ENCODE assay signal across 8 cellular contexts in genomic region chr2:95022309-95023221, GRCh38. TPM values are rescaled to one million over a fixed set of nuclear protein-coding genes. Genes with fewer than 3 reads are reported as not detected.
A peak's percentile ranks its signal among the peaks of the same experiment; 100 is the strongest.
DNase-seq lines count a peak whose midpoint lies in the region; ATAC-seq and TF ChIP-seq lines count a peak whose summit lies in the region.

No MANE protein-coding gene starts in this region.

- H3K4me3 ChIP-seq in adipocyte (ENCODE audit: low read length) (no peak overlapping the region), right cardiac atrium (ENCODE audit: low read length) (no peak overlapping the region), smooth muscle cell (no peak overlapping the region)

- H2AFZ ChIP-seq in smooth muscle cell (ENCODE audit: low read depth): no peak overlapping the region

- no peak overlapping the region for H3K27ac ChIP-seq in right cardiac atrium (ENCODE audit: low read length)
- no peak overlapping the region for H3K27ac ChIP-seq in smooth muscle cell (ENCODE audit: low read depth)

- H3K9me3 ChIP-seq in adipocyte (ENCODE audit: control insufficient read depth, low read length) (no peaks in the 10 kb centered on the region), right cardiac atrium (ENCODE audit: control insufficient read depth, low read length) (no peaks in the 10 kb centered on the region), smooth muscle cell (replicated peaks; ENCODE audit: low read depth) (no peaks in the 10 kb centered on the region)

- H3K27me3 ChIP-seq in adipocyte (replicated peaks; ENCODE audit: control insufficient read depth, insufficient read depth, low read length): peaks cover 74% of the 10 kb centered on the region
- H3K27me3 ChIP-seq in right cardiac atrium (ENCODE audit: control insufficient read depth, insufficient read depth): no peaks in the 10 kb centered on the region
- peaks cover 36% of the 10 kb centered on the region for H3K27me3 ChIP-seq in smooth muscle cell (ENCODE audit: low read depth)

- WGBS in right cardiac atrium: 27% methylated on average over 15 of the region's 15 CpGs
- WGBS in smooth muscle cell (ENCODE audit: low lambda C conversion rate): 55% methylated on average over 15 of the region's 15 CpGs

- H3K4me1 ChIP-seq in adipocyte (ENCODE audit: control insufficient read depth, insufficient read depth, low read length): no peaks in the 10 kb centered on the region
- no peaks in the 10 kb centered on the region for H3K4me1 ChIP-seq in right cardiac atrium (ENCODE audit: control insufficient read depth, insufficient read depth, low read length)
- no peaks in the 10 kb centered on the region for H3K4me1 ChIP-seq in smooth muscle cell (ENCODE audit: low read depth)

- DNase-seq in DMS 273 (lab: John Stamatoyannopoulos, UW; ENCODE audit: unreplicated experiment) (peak; percentile 89), DMS 273 treated with DMSO at 0.1 percent for 48 hours (lab: John Stamatoyannopoulos, UW) (no peak), NCI-H1092 (lab: John Stamatoyannopoulos, UW) (peak; percentile 48), T-helper 1 cell (peak; percentile 41 to 83 (median 64)), adipocyte (ENCODE audit: low read depth) (peak; percentile 76), right cardiac atrium (peak; percentile 55 to 86 (median 85)), smooth muscle cell (lab: John Stamatoyannopoulos, UW; ENCODE audit: unreplicated experiment) (no peak)

- H3K79me2 ChIP-seq in smooth muscle cell (ENCODE audit: low read depth): no peaks in the 10 kb centered on the region

- H3K4me2 ChIP-seq in smooth muscle cell: no peak overlapping the region

- peak; percentile 53 for TF ChIP-seq CTCF in smooth muscle cell (IDR thresholded peaks at IDR 0.05; ENCODE audit: borderline replicate concordance, insufficient read depth, poor library complexity, severe bottlenecking)

- no peaks in the 10 kb centered on the region for H4K20me1 ChIP-seq in smooth muscle cell (ENCODE audit: low read depth)

- intact Hi-C loops in right cardiac atrium (cut with DNase I): loop anchor here in 2 of 4 donors (5.0 kb wide), 2 partner anchors 90 to 95 kb away; no protein-coding TSS in a partner anchor

- H3K36me3 ChIP-seq in adipocyte (ENCODE audit: control insufficient read depth, insufficient read depth, low read length, severe bottlenecking): no peaks in the 10 kb centered on the region
- H3K36me3 ChIP-seq in smooth muscle cell (ENCODE audit: low read depth): no peaks in the 10 kb centered on the region

- H3K9ac ChIP-seq in adipocyte (ENCODE audit: low read length) (no peak overlapping the region), smooth muscle cell (ENCODE audit: low read depth) (no peak overlapping the region)

- no peaks in the 10 kb centered on the region for H3F3A ChIP-seq in smooth muscle cell (ENCODE audit: low read depth)

- ATAC-seq in HG02623 (IDR thresholded peaks at IDR 0.05; ENCODE audit: unreplicated experiment): peak; percentile 90
- ATAC-seq in right cardiac atrium: peak; percentile 69 to 71

RNA-seq across cellular contexts. Expression of gene MAL, which starts 2.9 kb away (rescaled TPM):
- total RNA-seq in right cardiac atrium (10 to 100 TPM in 1 of 4 donors, 1 to 10 TPM in 3; 4.5 to 15.5 (median 9.2) TPM), smooth muscle cell (not detected in 2 replicates)
- polyA plus RNA-seq in right cardiac atrium (14.6 TPM), smooth muscle cell (not detected in 2 replicates)

Comparison
In these comparisons a context has a peak if more than half of its experiments do, and no peak if none do; other contexts are left out.
1. DNase-seq: peak in DMS 273 (single experiment), NCI-H1092 (single experiment), T-helper 1 cell (5 of 5), adipocyte (single experiment) and right cardiac atrium (3 of 3); none in DMS 273 treated with DMSO at 0.1 percent for 48 hours (single experiment) and smooth muscle cell (single experiment).